In genomic region chr1:14600405-14601150, GRCh38 we compare ENCODE assay signal across 19 cellular contexts. TPM values are rescaled to one million over a fixed set of nuclear protein-coding genes. Genes with fewer than 3 reads are reported as not detected.
DNase-seq lines count a peak whose midpoint lies in the region; ATAC-seq and TF ChIP-seq lines count a peak whose summit lies in the region.
"Had no signal": no experiment of that assay in that cellular context is flagged by ENCODE, and none has a peak within 500 bp of the region (broad histone marks: within the 10 kb centered on the region; RNA-seq: fewer than 3 reads in every experiment).

No MANE protein-coding gene starts in this region.

- H3K4me3 Mint-ChIP-seq in mesothelial cell of epicardium: peak overlapping the region; percentile 86
- H3K4me3 Mint-ChIP-seq: activated CD8-positive, alpha-beta T cell treated with anti-CD3 and anti-CD28 coated beads for 36 hours; activated T-helper 1 cell treated with anti-CD3 and anti-CD28 coated beads, Interleukin-12 subunit alpha, Interleukin-12 subunit beta, Interleukin-2, Interleukin-4 antibody, amounts not matched to agents 30 ng/mL and 10 ng/mL and 1 ng/mL, durations not matched to agents 14 hours and 24 hours and 36 hours had no signal

- no peak overlapping the region for H2AFZ ChIP-seq in DND-41 (ENCODE audit: low read depth, low read length)

- TF ChIP-seq CTCF in DND-41 (IDR thresholded peaks at IDR 0.05; ENCODE audit: borderline replicate concordance, extremely low read depth, low read length, poor library complexity, severe bottlenecking) (no peak), mesothelial cell of epicardium (IDR thresholded peaks at IDR 0.05; ENCODE audit: unreplicated experiment) (no peak)

- DNase-seq in DND-41: no peak
- no peak for DNase-seq in mesothelial cell of epicardium (ENCODE audit: low spot score in 2 of 2, unreplicated experiment in 2 of 2)
- DNase-seq in NCI-H345 treated with DMSO at 0.1 percent for 48 hours (lab: John Stamatoyannopoulos, UW; ENCODE audit: unreplicated experiment): no peak
- DNase-seq in Ammon's horn (ENCODE audit: low spot score): no peak
- DNase-seq in anterior cingulate cortex (lab: John Stamatoyannopoulos, UW): no peak
- DNase-seq: adrenal gland; COR-L47; cortex of kidney; naive thymus-derived CD4-positive, alpha-beta T cell; NCI-H2171 treated with DMSO at 0.1 percent for 48 hours; SK-N-SH; stimulated activated CD4-positive, alpha-beta T cell treated with anti-CD3 and anti-CD28 coated beads, Interleukin-2, amount 100 ng/mL, for 24 hours; thyroid gland had no signal

- H3K36me3 ChIP-seq in DND-41 (ENCODE audit: insufficient read depth, low read length) (no peaks in the 10 kb centered on the region), HUES48 (ENCODE audit: control insufficient read depth, insufficient read depth, low read length) (no peaks in the 10 kb centered on the region), ectodermal cell (ENCODE audit: control insufficient read depth, insufficient read depth, low read length) (no peaks in the 10 kb centered on the region)
- H3K36me3 ChIP-seq: adrenal gland, right atrium auricular region, thyroid gland had no signal

- H3K9ac ChIP-seq in DND-41 (ENCODE audit: low read depth, low read length): peak overlapping the region; percentile 74
- 0 out of 2 replicates have a peak overlapping the region, but pooled peaks have one; percentile 12 for H3K9ac ChIP-seq in HUES48 (ENCODE audit: low read depth, low read length)
- H3K9ac ChIP-seq: SK-N-SH had no signal

- ATAC-seq in DND-41 (ENCODE audit: insufficient read depth, low read depth) (no peak), HG03139 (IDR thresholded peaks at IDR 0.05; ENCODE audit: unreplicated experiment) (no peak)
- ATAC-seq: naive thymus-derived CD4-positive, alpha-beta T cell had no signal

- H3K27ac Mint-ChIP-seq in mesothelial cell of epicardium: peak overlapping the region; percentile 34
- H3K27ac Mint-ChIP-seq: activated CD8-positive, alpha-beta T cell treated with anti-CD3 and anti-CD28 coated beads for 36 hours; activated T-helper 1 cell treated with anti-CD3 and anti-CD28 coated beads, Interleukin-12 subunit alpha, Interleukin-12 subunit beta, Interleukin-2, Interleukin-4 antibody, amounts not matched to agents 30 ng/mL and 10 ng/mL and 1 ng/mL, durations not matched to agents 14 hours and 24 hours and 36 hours; naive thymus-derived CD4-positive, alpha-beta T cell had no signal

- H3K79me2 ChIP-seq in DND-41 (ENCODE audit: insufficient read depth, low read length): no peaks in the 10 kb centered on the region

- peak overlapping the region; percentile 76 for H3K4me2 ChIP-seq in DND-41 (ENCODE audit: insufficient read depth, low read length)
- H3K4me2 ChIP-seq: SK-N-SH had no signal

- 0 out of 2 replicates have a peak, but pooled peaks cover 4% of the 10 kb centered on the region for H4K20me1 ChIP-seq in DND-41 (ENCODE audit: insufficient read depth, low read length)

- H3K9me3 ChIP-seq in DND-41 (ENCODE audit: insufficient read depth, low read length, severe bottlenecking): no peaks in the 10 kb centered on the region
- no peaks in the 10 kb centered on the region for H3K9me3 ChIP-seq in HUES48 (ENCODE audit: control insufficient read depth, insufficient read depth, low read length)
- H3K9me3 ChIP-seq in ectodermal cell (ENCODE audit: control insufficient read depth, low read length): no peaks in the 10 kb centered on the region
- H3K9me3 ChIP-seq: adrenal gland, right atrium auricular region, SK-N-SH, thyroid gland had no signal

- H3K27me3 ChIP-seq in DND-41 (ENCODE audit: insufficient read depth, low read length, poor library complexity): peaks cover 24% of the 10 kb centered on the region
- peaks cover 39% of the 10 kb centered on the region for H3K27me3 ChIP-seq in HUES48 (ENCODE audit: control insufficient read depth, insufficient read depth, low read length)
- H3K27me3 ChIP-seq in ectodermal cell (ENCODE audit: control insufficient read depth, insufficient read depth, low read length, poor library complexity, severe bottlenecking): no peaks in the 10 kb centered on the region
- H3K27me3 ChIP-seq: thyroid gland had no signal

- no peaks in the 10 kb centered on the region for H3K27me3 Mint-ChIP-seq in mesothelial cell of epicardium (ENCODE audit: low read depth)

- no peaks in the 10 kb centered on the region for H3K36me3 Mint-ChIP-seq in mesothelial cell of epicardium
- H3K36me3 Mint-ChIP-seq: naive thymus-derived CD4-positive, alpha-beta T cell had no signal

- H3K4me1 ChIP-seq in DND-41 (ENCODE audit: insufficient read depth, low read length): peaks cover 32% of the 10 kb centered on the region
- peaks cover 64% of the 10 kb centered on the region for H3K4me1 ChIP-seq in HUES48 (ENCODE audit: control insufficient read depth, insufficient read depth, low read length)
- peaks cover 36% of the 10 kb centered on the region for H3K4me1 ChIP-seq in ectodermal cell (ENCODE audit: control insufficient read depth, insufficient read depth, low read length)
- H3K4me1 ChIP-seq: adrenal gland had no signal

- H3K9me3 Mint-ChIP-seq in mesothelial cell of epicardium: no peaks in the 10 kb centered on the region
- H3K9me3 Mint-ChIP-seq: activated CD8-positive, alpha-beta T cell treated with anti-CD3 and anti-CD28 coated beads for 36 hours; activated T-helper 1 cell treated with anti-CD3 and anti-CD28 coated beads, Interleukin-12 subunit alpha, Interleukin-12 subunit beta, Interleukin-2, Interleukin-4 antibody, amounts not matched to agents 30 ng/mL and 10 ng/mL and 1 ng/mL, durations not matched to agents 14 hours and 24 hours and 36 hours had no signal

- H3K27ac ChIP-seq in DND-41 (ENCODE audit: low read length) (peak overlapping the region; percentile 23; the same call in 1 of the 2 replicates), HUES48 (ENCODE audit: low read depth, low read length) (no peak overlapping the region), ectodermal cell (ENCODE audit: insufficient read depth, low read depth, low read length, poor library complexity, severe bottlenecking) (no peak overlapping the region)
- H3K27ac ChIP-seq: adrenal gland, right atrium auricular region, thyroid gland had no signal

- WGBS in ectodermal cell, 2 experiments: 36 to 43% methylated on average over 11 to 12 of the region's 12 CpGs

- peak overlapping the region; percentile 36 to 65; a peak in 3 of 4 replicates for H3K4me3 ChIP-seq in DND-41 (ENCODE audit: low read depth in 1 of 2, low read length in 2 of 2)
- H3K4me3 ChIP-seq in HUES48 (ENCODE audit: low read depth, low read length): peak overlapping the region; percentile 87
- peak overlapping the region; percentile 74 for H3K4me3 ChIP-seq in ectodermal cell (ENCODE audit: insufficient read depth, low read depth, low read length)
- H3K4me3 ChIP-seq: adrenal gland, right atrium auricular region had no signal

- H3K4me1 Mint-ChIP-seq in mesothelial cell of epicardium: peaks cover 50% of the 10 kb centered on the region

RNA-seq across cellular contexts. Expression of gene KAZN, which starts 2.1 kb away (rescaled TPM):
- polyA plus RNA-seq in ectodermal cell (2013, experiment 1 of 4): 16.8 TPM
- polyA plus RNA-seq in ectodermal cell (2013, experiment 2 of 4): 14.1 TPM
- 12.3 TPM for polyA plus RNA-seq in ectodermal cell (2013, experiment 3 of 4)
- 14.8 TPM for polyA plus RNA-seq in ectodermal cell (2013, experiment 4 of 4)
- 36.3 to 38.8 TPM (median 38.4 TPM) in 3 replicates for total RNA-seq in mesothelial cell of epicardium
